26 cellular contexts compared by ENCODE assay signal in genomic region chr6:44147256-44147655, GRCh38. TPM values are rescaled to one million over a fixed set of nuclear protein-coding genes. Genes with fewer than 3 reads are reported as not detected.
"Had no signal": no experiment of that assay in that cellular context is flagged by ENCODE, and none has a peak within 500 bp of the region (broad histone marks: within the 10 kb centered on the region; RNA-seq: fewer than 3 reads in every experiment).

No MANE protein-coding gene starts in this region.

- H3K27me3 ChIP-seq: colonic mucosa, esophagus squamous epithelium, gastrocnemius medialis, heart right ventricle, left lung had no signal

- DNase-seq: colonic mucosa; cortex of kidney; effector CD8-positive, alpha-beta T cell; effector memory CD8-positive, alpha-beta T cell; endodermal cell; erythroblast; esophagus squamous epithelium; foreskin fibroblast; foreskin melanocyte; gastrocnemius medialis; glutamatergic neuron; head of caudate nucleus; heart right ventricle; hippocampal formation; left cardiac atrium; left lung; left ventricle myocardium superior; lower lobe of right lung; mesenchymal stem cell; mucosa of descending colon had no signal

- H3K4me3 ChIP-seq: colonic mucosa, esophagus squamous epithelium, gastrocnemius medialis, heart right ventricle, left lung, lower lobe of right lung, mucosa of descending colon had no signal

- H3K27me3 Mint-ChIP-seq: dendritic cell treated with granulocyte-macrophage colony-stimulating factor and Interleukin-4, amounts not matched to agents 40 ng/mL and 50 ng/mL, for 4 days; effector memory CD8-positive, alpha-beta T cell had no signal

- H3K4me1 Mint-ChIP-seq: endodermal cell, mesothelial cell of epicardium had no signal

- H3K36me3 ChIP-seq: colonic mucosa had no signal

- H3K4me1 ChIP-seq: colonic mucosa had no signal

- H3K27ac ChIP-seq: colonic mucosa, epithelial cell of prostate, esophagus squamous epithelium, gastrocnemius medialis, heart right ventricle, left lung, lower lobe of right lung had no signal

- H3K9me3 Mint-ChIP-seq: dendritic cell treated with granulocyte-macrophage colony-stimulating factor and Interleukin-4, amounts not matched to agents 40 ng/mL and 50 ng/mL, for 4 days; effector memory CD8-positive, alpha-beta T cell; endodermal cell; mesothelial cell of epicardium had no signal

- ATAC-seq: effector memory CD8-positive, alpha-beta T cell; esophagus mucosa; gastrocnemius medialis; heart right ventricle; left cardiac atrium; left lung; left ventricle myocardium superior; lower lobe of right lung; mucosa of descending colon had no signal

- H3K9me3 ChIP-seq: colonic mucosa, esophagus squamous epithelium, gastrocnemius medialis, heart right ventricle, left lung, lower lobe of right lung, mucosa of descending colon had no signal

- H3K27ac Mint-ChIP-seq: dendritic cell treated with granulocyte-macrophage colony-stimulating factor and Interleukin-4, amounts not matched to agents 40 ng/mL and 50 ng/mL, for 4 days; effector memory CD8-positive, alpha-beta T cell; endodermal cell; mesothelial cell of epicardium had no signal

- H3K4me3 Mint-ChIP-seq: dendritic cell treated with granulocyte-macrophage colony-stimulating factor and Interleukin-4, amounts not matched to agents 40 ng/mL and 50 ng/mL, for 4 days; effector memory CD8-positive, alpha-beta T cell; endodermal cell; mesothelial cell of epicardium had no signal

RNA-seq across cellular contexts. Expression of gene CAPN11, which starts 11.4 kb away (rescaled TPM):
- total RNA-seq: kidney epithelial cell, mesothelial cell of epicardium had no signal
- polyA plus RNA-seq: keratinocyte had no signal
